In genomic region chr11:2777871-2778629, GRCh38 we compare ENCODE assay signal across 8 cellular contexts.
A peak's percentile ranks its signal among the peaks of the same experiment; 100 is the strongest.
DNase-seq lines count a peak whose midpoint lies in the region; ATAC-seq and TF ChIP-seq lines count a peak whose summit lies in the region.

No MANE protein-coding gene starts in this region.

- H2AFZ ChIP-seq in parathyroid adenoma, result peak overlapping the region; percentile 83

- no peak for TF ChIP-seq POLR2A in esophagus squamous epithelium (IDR thresholded peaks at IDR 0.05)

- H3K79me2 ChIP-seq in parathyroid adenoma, result no peaks in the 10 kb centered on the region

- H3K4me3 Mint-ChIP-seq in activated naive CD8-positive, alpha-beta T cell treated with anti-CD3 and anti-CD28 coated beads for 36 hours, result no peak overlapping the region

- ATAC-seq in GM18907 (IDR thresholded peaks at IDR 0.05; ENCODE audit: unreplicated experiment), result no peak

- H3K4me1 ChIP-seq in esophagus squamous epithelium, result peaks cover 19 to 51% (median 33%) of the 10 kb centered on the region in 3 donors
- H3K4me1 ChIP-seq in parathyroid adenoma, result peaks cover 35% of the 10 kb centered on the region

- H3K27ac ChIP-seq in esophagus squamous epithelium (peak overlapping the region; percentile 81 to 88 (median 85)), parathyroid adenoma (peak overlapping the region; percentile 95)

- H3K4me2 ChIP-seq in parathyroid adenoma (ENCODE audit: low read length), result peak overlapping the region; percentile 69

- peak; percentile 44 for DNase-seq in DMS153 treated with DMSO at 0.1 percent for 48 hours (lab: John Stamatoyannopoulos, UW; ENCODE audit: unreplicated experiment)
- peak; percentile 71 to 84 for DNase-seq in NCI-H526 (lab: John Stamatoyannopoulos, UW)
- DNase-seq in esophagus squamous epithelium (lab: John Stamatoyannopoulos, UW), result no peak
- no peak for DNase-seq in SKM-1 treated with dmso at 0.1 percent for 144 hours (lab: John Stamatoyannopoulos, UW; ENCODE audit: unreplicated experiment)
- no peak for DNase-seq in activated naive CD8-positive, alpha-beta T cell treated with anti-CD3 and anti-CD28 coated beads for 36 hours
- DNase-seq in occipital lobe (lab: John Stamatoyannopoulos, UW), result no peak

- intact Hi-C loops in esophagus squamous epithelium (cut with DNase I), result no loop called here

- no peaks in the 10 kb centered on the region for H3K36me3 Mint-ChIP-seq in activated naive CD8-positive, alpha-beta T cell treated with anti-CD3 and anti-CD28 coated beads for 36 hours

- no peaks in the 10 kb centered on the region for H3K9me3 ChIP-seq in esophagus squamous epithelium
- no peaks in the 10 kb centered on the region for H3K9me3 ChIP-seq in parathyroid adenoma (ENCODE audit: control insufficient read depth, low read length)

- H3K4me3 ChIP-seq in esophagus squamous epithelium, result peak overlapping the region in 3 of 4 donors; percentile 3 to 44 (median 4)
- peak overlapping the region; percentile 31 for H3K4me3 ChIP-seq in parathyroid adenoma (ENCODE audit: low read depth, low read length)

- WGBS in esophagus squamous epithelium, 2 donors, result 66 to 79% methylated on average over 8 to 15 of the region's 27 CpGs

- no peak overlapping the region for H3K9ac ChIP-seq in parathyroid adenoma

- H3K4me1 Mint-ChIP-seq in activated naive CD8-positive, alpha-beta T cell treated with anti-CD3 and anti-CD28 coated beads for 36 hours, result peaks cover 13% of the 10 kb centered on the region

- TF ChIP-seq CTCF in esophagus squamous epithelium (IDR thresholded peaks at IDR 0.05) (no peak), parathyroid adenoma (IDR thresholded peaks at IDR 0.05) (no peak)

- H3K9me3 Mint-ChIP-seq in activated naive CD8-positive, alpha-beta T cell treated with anti-CD3 and anti-CD28 coated beads for 36 hours, result no peaks in the 10 kb centered on the region

- H3K27me3 Mint-ChIP-seq in activated naive CD8-positive, alpha-beta T cell treated with anti-CD3 and anti-CD28 coated beads for 36 hours, result no peaks in the 10 kb centered on the region

- H3K36me3 ChIP-seq in esophagus squamous epithelium (no peaks in the 10 kb centered on the region), parathyroid adenoma (ENCODE audit: control insufficient read depth, insufficient read depth, low read length) (no peaks in the 10 kb centered on the region)

- no peaks in the 10 kb centered on the region for H3K27me3 ChIP-seq in esophagus squamous epithelium
- H3K27me3 ChIP-seq in parathyroid adenoma (ENCODE audit: control insufficient read depth, insufficient read depth, low read length), result no peaks in the 10 kb centered on the region

- no peak overlapping the region for H3K27ac Mint-ChIP-seq in activated naive CD8-positive, alpha-beta T cell treated with anti-CD3 and anti-CD28 coated beads for 36 hours

Comparison
In these comparisons a context has a peak if more than half of its experiments do, and no peak if none do; other contexts are left out.
1. DNase-seq: peak in DMS153 treated with DMSO at 0.1 percent for 48 hours (single experiment) and NCI-H526 (2 of 2); none in esophagus squamous epithelium (single experiment), SKM-1 treated with dmso at 0.1 percent for 144 hours (single experiment), activated naive CD8-positive, alpha-beta T cell treated with anti-CD3 and anti-CD28 coated beads for 36 hours (single experiment) and occipital lobe (single experiment).